1 cellular context compared by ENCODE assay signal in genomic region chrX:56563231-56564116, GRCh38.
A peak's percentile ranks its signal among the peaks of the same experiment; 100 is the strongest.
TF ChIP-seq lines count a peak whose summit lies in the region.

Gene UBQLN2, plus strand, starts transcription at chrX:56563627. Its CDS starts 247 bp downstream, at chrX:56563874.

TF ChIP-seq in HEK293, 187 proteins besides CTCF, POLR2A, EP300 and RAD21 (continued from another document and continues in another):
- TF ChIP-seq MYNN (tag by site-specific recombination; IDR thresholded peaks at IDR 0.05; ENCODE audit: borderline replicate concordance) (no peak), REPIN1 (tag by site-specific recombination; IDR thresholded peaks at IDR 0.05; ENCODE audit: low read depth) (no peak), ZNF830 (tag by site-specific recombination; IDR thresholded peaks at IDR 0.05; ENCODE audit: low read depth) (no peak), ZNF223 (tag by site-specific recombination; IDR thresholded peaks at IDR 0.05) (no peak), ZNF544 (tag by site-specific recombination; IDR thresholded peaks at IDR 0.05) (no peak), ZBTB17 (tag by site-specific recombination; IDR thresholded peaks at IDR 0.05) (peak; percentile 81), ZFP69B (tag by site-specific recombination; IDR thresholded peaks at IDR 0.05) (0 out of 2 replicates have a peak, but pooled peaks have one; percentile 34), PRDM4 (tag by site-specific recombination; IDR thresholded peaks at IDR 0.05) (no peak), KLF7 (tag by site-specific recombination; IDR thresholded peaks at IDR 0.05; ENCODE audit: borderline replicate concordance) (no peak), ZNF426 (tag by site-specific recombination; IDR thresholded peaks at IDR 0.05) (no peak), ZNF157 (tag by site-specific recombination; IDR thresholded peaks at IDR 0.05) (no peak), PRDM10 (tag by site-specific recombination; IDR thresholded peaks at IDR 0.05) (peak; percentile 51), ZNF423 (tag by site-specific recombination; IDR thresholded peaks at IDR 0.05) (no peak), HOXD13 (CRISPR knock-in tag; IDR thresholded peaks at IDR 0.05; ENCODE audit: borderline replicate concordance) (no peak), ZBTB1 (tag by site-specific recombination; IDR thresholded peaks at IDR 0.05) (no peak), ZNF449 (tag by site-specific recombination; IDR thresholded peaks at IDR 0.05) (no peak), ZNF114 (tag by site-specific recombination; IDR thresholded peaks at IDR 0.05) (no peak), ZNF366 (tag by site-specific recombination; conservative IDR thresholded peaks at IDR 0.05) (peak; percentile 70), PRDM1 (tag by site-specific recombination; IDR thresholded peaks at IDR 0.05) (peak; percentile 94), ZNF600 (tag by site-specific recombination; IDR thresholded peaks at IDR 0.05) (peak; percentile 62), ZFP41 (tag by site-specific recombination; IDR thresholded peaks at IDR 0.05; ENCODE audit: borderline replicate concordance) (no peak), PBX3 (CRISPR knock-in tag; IDR thresholded peaks at IDR 0.05) (no peak), BCL11A (tag by site-specific recombination; IDR thresholded peaks at IDR 0.05; ENCODE audit: low read depth) (no peak), ZNF623 (tag by site-specific recombination; IDR thresholded peaks at IDR 0.05) (no peak), ZNF133 (tag by site-specific recombination; IDR thresholded peaks at IDR 0.05) (no peak), ZNF394 (tag by site-specific recombination; IDR thresholded peaks at IDR 0.05; ENCODE audit: borderline replicate concordance) (peak; percentile 33; the same call in 1 of the 2 replicates), ZNF645 (tag by site-specific recombination; IDR thresholded peaks at IDR 0.05) (no peak), ZNF660 (tag by site-specific recombination; IDR thresholded peaks at IDR 0.05) (0 out of 2 replicates have a peak, but pooled peaks have one; percentile 37), SP7 (tag by site-specific recombination; IDR thresholded peaks at IDR 0.05) (peak; percentile 69), ZNF626 (tag by site-specific recombination; IDR thresholded peaks at IDR 0.05) (no peak), ZNF121 (tag by site-specific recombination; IDR thresholded peaks at IDR 0.05) (no peak), ZNF558 (tag by site-specific recombination; IDR thresholded peaks at IDR 0.05) (no peak), GLI4 (tag by site-specific recombination; IDR thresholded peaks at IDR 0.05) (peak; percentile 50; the same call in 1 of the 2 replicates), ZNF211 (tag by site-specific recombination; IDR thresholded peaks at IDR 0.05; ENCODE audit: low read depth) (no peak), ZNF76 (tag by site-specific recombination; IDR thresholded peaks at IDR 0.05; ENCODE audit: borderline replicate concordance, low read depth) (peak; percentile 53; the same call in 1 of the 2 replicates), ZNF350 (tag by site-specific recombination; IDR thresholded peaks at IDR 0.05) (no peak), ZNF692 (tag by site-specific recombination; IDR thresholded peaks at IDR 0.05) (0 out of 2 replicates have a peak, but pooled peaks have one; percentile 28), REST (tag by site-specific recombination; IDR thresholded peaks at IDR 0.05) (no peak), ZNF555 (tag by site-specific recombination; conservative IDR thresholded peaks at IDR 0.05) (no peak), ZNF184 (tag by site-specific recombination; IDR thresholded peaks at IDR 0.05) (no peak), ZNF610 (tag by site-specific recombination; IDR thresholded peaks at IDR 0.05; ENCODE audit: borderline replicate concordance) (peak; percentile 84; the same call in 1 of the 2 replicates), ZNF548 (tag by site-specific recombination; IDR thresholded peaks at IDR 0.05) (no peak), ZBTB21 (tag by site-specific recombination; IDR thresholded peaks at IDR 0.05) (peak; percentile 57; the same call in 1 of the 2 replicates), ZNF707 (tag by site-specific recombination; IDR thresholded peaks at IDR 0.05) (no peak), ZNF169 (tag by site-specific recombination; IDR thresholded peaks at IDR 0.05) (no peak), KLF10 (tag by site-specific recombination; IDR thresholded peaks at IDR 0.05) (peak; percentile 35; the same call in 1 of the 2 replicates), GLIS2 (tag by site-specific recombination; IDR thresholded peaks at IDR 0.05) (peak; percentile 64), ZNF837 (tag by site-specific recombination; IDR thresholded peaks at IDR 0.05) (no peak), ZSCAN5A (tag by site-specific recombination; IDR thresholded peaks at IDR 0.05) (0 out of 2 replicates have a peak, but pooled peaks have one; percentile 70), ZNF362 (tag by site-specific recombination; IDR thresholded peaks at IDR 0.05) (no peak), MZF1 (tag by site-specific recombination; IDR thresholded peaks at IDR 0.05; ENCODE audit: borderline replicate concordance) (0 out of 2 replicates have a peak, but pooled peaks have one; percentile 15)
